ENCODE assay signal across 24 cellular contexts in genomic region chr3:12218161-12218560, GRCh38. TPM values are rescaled to one million over a fixed set of nuclear protein-coding genes. Genes with fewer than 3 reads are reported as not detected.
"Had no signal": no experiment of that assay in that cellular context is flagged by ENCODE, and none has a peak within 500 bp of the region (broad histone marks: within the 10 kb centered on the region; RNA-seq: fewer than 3 reads in every experiment).

No MANE protein-coding gene starts in this region.

- ATAC-seq: natural killer cell treated with Interleukin-12 subunit alpha and Interleukin-12 subunit beta and Interleukin-15 and Interleukin-18, amount 100 ng/mL, for 72 hours; pancreas; psoas muscle; right cardiac atrium; right lobe of liver; stimulated activated effector memory CD8-positive, alpha-beta T cell treated with anti-CD3 and anti-CD28 coated beads, Interleukin-12 subunit alpha, Interleukin-12 subunit beta, amount 100 ng/mL, for 72 hours; stimulated activated naive B cell treated with anti-CD40 and anti-IgM and Interleukin-4, amounts not matched to agents 10 μg/mL and 1 μg/mL and 100 μg/mL, for 72 hours had no signal

- DNase-seq: nephron progenitor cell; nucleus accumbens; pancreas; psoas muscle; right cardiac atrium; right lobe of liver; sigmoid colon; small intestine; stimulated activated CD4-positive, alpha-beta T cell treated with anti-CD3 and anti-CD28 coated beads, Interleukin-15, amount 100 ng/mL, for 24 hours; stimulated activated CD4-positive, alpha-beta T cell treated with anti-CD3 and anti-CD28 coated beads, Interleukin-2, amount 100 ng/mL, for 24 hours; stimulated activated CD4-positive, alpha-beta T cell treated with anti-CD3 and anti-CD28 coated beads, Interleukin-2, amount 100 ng/mL, for 48 hours; stimulated activated CD4-positive, alpha-beta T cell treated with anti-CD3 and anti-CD28 coated beads, Interleukin-4, amount 100 ng/mL, for 24 hours; stimulated activated naive B cell treated with anti-CD40 and anti-IgM and Interleukin-4, amounts not matched to agents 10 μg/mL and 1 μg/mL and 100 μg/mL, for 72 hours; stimulated activated naive CD4-positive, alpha-beta T cell treated with Interleukin-2 at 50 U/mL for 16 hours; stomach; thyroid gland; trophoblast cell; upper lobe of left lung had no signal

- H3K4me3 ChIP-seq: pancreas, psoas muscle, right lobe of liver, sigmoid colon, stomach, thoracic aorta, thyroid gland, tibial nerve, upper lobe of left lung, vagina had no signal

RNA-seq across cellular contexts. Expression of gene TIMP4, which starts 59.4 kb away (rescaled TPM):
- total RNA-seq: natural killer cell treated with Interleukin-12 subunit alpha and Interleukin-12 subunit beta and Interleukin-15 and Interleukin-18, amount 100 ng/mL, for 72 hours; progenitor cell of endocrine pancreas had no signal
